Comparison of ENCODE assay signal across 23 cellular contexts in genomic region chr5:127944125-127944524, GRCh38.
DNase-seq lines count a peak whose midpoint lies in the region; ATAC-seq and TF ChIP-seq lines count a peak whose summit lies in the region.
"Had no signal": no experiment of that assay in that cellular context is flagged by ENCODE, and none has a peak within 500 bp of the region (broad histone marks: within the 10 kb centered on the region; RNA-seq: fewer than 3 reads in every experiment).

No MANE protein-coding gene starts in this region.

- no peak overlapping the region for H2BK5ac ChIP-seq in trophoblast cell (ENCODE audit: low read depth, low read length, poor library complexity)

- H3K36me3 ChIP-seq in HCT116 (ENCODE audit: control insufficient read depth in 1 of 2, insufficient read depth in 2 of 2, low read length in 2 of 2) (no peaks in the 10 kb centered on the region), trophoblast cell (ENCODE audit: control insufficient read depth in 1 of 2, insufficient read depth in 2 of 2, low read length in 2 of 2) (no peaks in the 10 kb centered on the region)
- H3K36me3 ChIP-seq: SJCRH30 had no signal

- peaks cover 39% of the 10 kb centered on the region for H3K4me1 Mint-ChIP-seq in Calu3 (ENCODE audit: low read depth, unreplicated experiment)

- no peaks in the 10 kb centered on the region for H3K9me2 ChIP-seq in HCT116 (ENCODE audit: insufficient read depth)

- H3K4me2 ChIP-seq in HCT116 (ENCODE audit: low read length) (peak overlapping the region; percentile 35), trophoblast cell (ENCODE audit: low read length) (no peak overlapping the region)

- H2AFZ ChIP-seq in HCT116 (ENCODE audit: low read depth, low read length, poor library complexity, severe bottlenecking) (no peak overlapping the region), trophoblast cell (ENCODE audit: insufficient read depth, low read length, poor library complexity) (no peak overlapping the region)

- H3K79me2 ChIP-seq in HCT116 (ENCODE audit: insufficient read depth, low read length) (no peaks in the 10 kb centered on the region), trophoblast cell (ENCODE audit: control insufficient read depth, insufficient read depth, low read length, poor library complexity) (no peaks in the 10 kb centered on the region)

- peak overlapping the region; percentile 58 for H3K27ac Mint-ChIP-seq in Calu3 (ENCODE audit: unreplicated experiment)
- H3K27ac Mint-ChIP-seq: CD4-positive, alpha-beta memory T cell; HFFc6 had no signal

- TF ChIP-seq CTCF in Calu3 (IDR thresholded peaks at IDR 0.05; ENCODE audit: unreplicated experiment) (no peak), HCT116 (IDR thresholded peaks at IDR 0.05 in 2 of 3, conservative IDR thresholded peaks at IDR 0.05 in 1 of 3; ENCODE audit: borderline replicate concordance in 1 of 3, insufficient read depth in 1 of 3, low read depth in 2 of 3, low read length in 2 of 3) (no peak), VCaP (conservative IDR thresholded peaks at IDR 0.05) (no peak)

- H3K9me3 Mint-ChIP-seq in Calu3 (ENCODE audit: low read depth, unreplicated experiment), result no peaks in the 10 kb centered on the region
- H3K9me3 Mint-ChIP-seq: CD4-positive, alpha-beta memory T cell; HFFc6 had no signal

- H4K20me1 ChIP-seq in HCT116 (ENCODE audit: insufficient read depth), result no peaks in the 10 kb centered on the region

- H3K9me3 ChIP-seq in HCT116 (ENCODE audit: control insufficient read depth in 1 of 2, insufficient read depth in 1 of 2, low read depth in 1 of 2, low read length in 2 of 2) (no peaks in the 10 kb centered on the region), trophoblast cell (ENCODE audit: insufficient read depth, low read depth, low read length) (no peaks in the 10 kb centered on the region)
- H3K9me3 ChIP-seq: SJCRH30 had no signal

- no TSS peak for BruUV-seq in Calu3 (replicated peaks; lab: Mats Ljungman, UMichigan)
- BruUV-seq in HCT116 (replicated peaks; lab: Mats Ljungman, UMichigan), result no TSS peak

- H3K27me3 Mint-ChIP-seq in Calu3 (ENCODE audit: unreplicated experiment), result no peaks in the 10 kb centered on the region
- H3K27me3 Mint-ChIP-seq: CD4-positive, alpha-beta memory T cell had no signal

- no peak overlapping the region for H3K4me3 ChIP-seq in HCT116 (replicated peaks in 1 of 2; ENCODE audit: low read depth in 1 of 2, low read length in 2 of 2)
- H3K4me3 ChIP-seq in trophoblast cell (ENCODE audit: low read depth, low read length), result no peak overlapping the region
- H3K4me3 ChIP-seq: SJCRH30 had no signal

- H3K9ac ChIP-seq in HCT116 (ENCODE audit: low read length) (no peak overlapping the region), trophoblast cell (ENCODE audit: low read length) (no peak overlapping the region)
- H3K9ac ChIP-seq: KMS-11 had no signal

- no peak overlapping the region for H3K27ac ChIP-seq in HCT116 (ENCODE audit: low read depth, low read length)
- H3K27ac ChIP-seq in VCaP, result peak overlapping the region; percentile 21
- no peak overlapping the region for H3K27ac ChIP-seq in trophoblast cell (ENCODE audit: low read depth, low read length)
- H3K27ac ChIP-seq: KMS-11, SJCRH30 had no signal

- POLR2A ChIA-PET in HCT116 (lab: Charles Lee), result no interaction called here

- no peak for TF ChIP-seq POLR2A in HCT116 (IDR thresholded peaks at IDR 0.05; ENCODE audit: borderline replicate concordance, extremely low read depth, insufficient read depth, insufficient read length)

- RAD21 ChIA-PET in HCT116 (lab: Charles Lee; ENCODE audit: low non-redundant PET in 1 of 2, low total read pairs in 2 of 2, uncharacterized antibody in 2 of 2, unreplicated experiment in 2 of 2), result no interaction called here

- ATAC-seq in HCT116 (peak; percentile 79), HG02610 (IDR thresholded peaks at IDR 0.05; ENCODE audit: unreplicated experiment) (no peak)
- ATAC-seq: Right ventricle myocardium inferior had no signal

- no peak overlapping the region for H3K4ac ChIP-seq in trophoblast cell (ENCODE audit: low read depth, low read length)

- no peak overlapping the region for H2BK12ac ChIP-seq in trophoblast cell (ENCODE audit: low read length)

- H3K14ac ChIP-seq in trophoblast cell (ENCODE audit: low read length), result no peak overlapping the region

- intact Hi-C loops in Calu3 (cut with micrococcal nuclease; ENCODE audit: unreplicated experiment), result no loop called here
- intact Hi-C loops in HCT116 (cut with micrococcal nuclease), result no loop called here

- TF ChIP-seq RAD21 in HCT116 (IDR thresholded peaks at IDR 0.05; ENCODE audit: low read depth), result no peak

- CTCF ChIA-PET in Calu3 (lab: Charles Lee) (interaction anchor here (0.6 to 1.9 kb wide), 12 partner anchors 9 to 1189 kb away, joined by 3 to 6 read pairs (median 4); no protein-coding TSS in a partner anchor), HCT116 (lab: Charles Lee) (no interaction called here)

- no peak overlapping the region for H2AK5ac ChIP-seq in trophoblast cell (ENCODE audit: low read length)

- H3K4me3 Mint-ChIP-seq in Calu3 (ENCODE audit: low read depth, unreplicated experiment), result no peak overlapping the region
- H3K4me3 Mint-ChIP-seq: CD4-positive, alpha-beta memory T cell; HFFc6 had no signal

- peak; percentile 43 for DNase-seq in Calu3
- DNase-seq in HCT116 (ENCODE audit: low read depth, low spot score), result no peak
- DNase-seq in trophoblast cell, result peak; percentile 46 to 81
- no peak for DNase-seq in RPMI8226
- no peak for DNase-seq in activated T-cell treated with anti-CD3 and anti-CD28 coated beads, Interleukin-2, amount 50 U/mL, for 48 hours
- DNase-seq: C1 segment of cervical spinal cord; CD4-positive, alpha-beta memory T cell; COR-L47; DND-41; H7; HFFc6; IMR-90; NCI-H1092 treated with DMSO at 0.1 percent for 48 hours; NCI-H1436; NCI-H187 treated with DMSO at 0.1 percent for 48 hours; NCI-H446; NCI-H524 treated with DMSO at 0.1 percent for 48 hours; NCI-H774; SJCRH30 had no signal

- H4K91ac ChIP-seq in trophoblast cell (ENCODE audit: low read depth, low read length), result no peak overlapping the region

- no peak overlapping the region for H3K18ac ChIP-seq in trophoblast cell (ENCODE audit: low read length)

- H3K23ac ChIP-seq in trophoblast cell (ENCODE audit: low read length), result no peak overlapping the region

- no peak overlapping the region for H4K8ac ChIP-seq in trophoblast cell (ENCODE audit: low read depth, low read length)

- no peaks in the 10 kb centered on the region for H3K27me3 ChIP-seq in HCT116 (ENCODE audit: insufficient read depth, low read length)
- H3K27me3 ChIP-seq in trophoblast cell (ENCODE audit: insufficient read depth, low read length), result no peaks in the 10 kb centered on the region
- H3K27me3 ChIP-seq: SJCRH30 had no signal

- no peaks in the 10 kb centered on the region for H3K79me1 ChIP-seq in trophoblast cell (ENCODE audit: low read length)

- WGBS in trophoblast cell (ENCODE audit: extremely low coverage, insufficient coverage, insufficient read length), result no CpG with 5 or more reads among the region's 5 CpGs

- peaks cover 16% of the 10 kb centered on the region for H3K36me3 Mint-ChIP-seq in Calu3 (ENCODE audit: insufficient read depth, unreplicated experiment)

- H4K12ac ChIP-seq in trophoblast cell (ENCODE audit: low read depth, low read length), result no peak overlapping the region

- H3K4me1 ChIP-seq in HCT116 (ENCODE audit: control insufficient read depth in 1 of 2, insufficient read depth in 2 of 2, low read length in 2 of 2), result peaks cover 11 to 28% of the 10 kb centered on the region in 2 experiments
- H3K4me1 ChIP-seq in trophoblast cell (ENCODE audit: control insufficient read depth in 1 of 2, insufficient read depth in 2 of 2, low read length in 2 of 2), result no peaks in the 10 kb centered on the region

- H2BK120ac ChIP-seq in trophoblast cell (ENCODE audit: insufficient read depth, low read length, poor library complexity), result no peak overlapping the region

TF ChIP-seq in HCT116, 20 proteins besides CTCF, POLR2A, EP300 and RAD21:
- peak; percentile 39; the same call in 1 of the 2 replicates for TF ChIP-seq FOSL1 (IDR thresholded peaks at IDR 0.05; ENCODE audit: low read depth)
- no peak for TF ChIP-seq EZH2 (IDR thresholded peaks at IDR 0.05)
- peak; percentile 34; the same call in 1 of the 2 replicates for TF ChIP-seq CBX3 (IDR thresholded peaks at IDR 0.05; ENCODE audit: low read depth)
- no peak for TF ChIP-seq ZNF274 (IDR thresholded peaks at IDR 0.05; ENCODE audit: low read depth, low read length)
- TF ChIP-seq EGR1 (IDR thresholded peaks at IDR 0.05; ENCODE audit: low read depth), result no peak
- no peak for TF ChIP-seq SRF (IDR thresholded peaks at IDR 0.05; ENCODE audit: low read depth)

Comparison
In these comparisons a context has a peak if more than half of its experiments do, and no peak if none do; other contexts are left out.
1. DNase-seq: peak in Calu3 (single experiment) and trophoblast cell (2 of 2); none in HCT116 (single experiment), RPMI8226 (single experiment) and activated T-cell treated with anti-CD3 and anti-CD28 coated beads, Interleukin-2, amount 50 U/mL, for 48 hours (0 of 2).